Comparison of ENCODE assay signal across 18 cellular contexts in the genomic region with DNA sequence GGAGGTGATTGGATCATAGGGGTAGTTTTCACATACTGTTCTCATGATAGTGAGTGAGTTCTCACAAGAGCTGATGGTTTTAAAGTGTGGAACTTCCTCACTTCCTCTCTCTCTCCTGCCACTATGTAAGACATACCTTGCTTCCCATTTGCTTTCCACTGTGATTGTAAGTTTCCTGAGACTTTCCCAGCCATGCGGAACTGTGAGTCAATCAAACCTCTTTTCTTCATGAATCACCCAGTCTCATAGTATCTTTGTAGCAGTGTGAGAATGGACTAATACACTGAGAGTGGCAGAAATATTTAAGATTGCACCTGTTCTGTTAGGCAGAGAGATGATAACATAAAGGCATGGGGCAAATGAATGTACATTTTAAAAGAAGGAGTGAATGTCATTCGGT.
DNase-seq lines count a peak whose midpoint lies in the region; ATAC-seq and TF ChIP-seq lines count a peak whose summit lies in the region.
"Had no signal": no experiment of that assay in that cellular context is flagged by ENCODE, and none has a peak within 500 bp of the region (broad histone marks: within the 10 kb centered on the region; RNA-seq: fewer than 3 reads in every experiment).

No MANE protein-coding gene starts in this region.

- no peaks in the 10 kb centered on the region for H3F3A ChIP-seq in PC-3 (ENCODE audit: low read length, unreplicated experiment)

- no TSS peak for BruUV-seq in PC-3 (replicated peaks; lab: Mats Ljungman, UMichigan)

- intact Hi-C loops in PC-3 (cut with micrococcal nuclease): no loop called here

- no peaks in the 10 kb centered on the region for H3K4me1 ChIP-seq in PC-3 (ENCODE audit: insufficient read depth, low read length)
- H3K4me1 ChIP-seq: BE2C had no signal

- H3K4me2 ChIP-seq in PC-3 (ENCODE audit: low read length): no peak overlapping the region

- no peaks in the 10 kb centered on the region for H3K27me3 ChIP-seq in PC-3 (ENCODE audit: low read length)
- H3K27me3 ChIP-seq in kidney epithelial cell (ENCODE audit: control insufficient read depth, insufficient read depth, low read length): no peaks in the 10 kb centered on the region
- H3K27me3 ChIP-seq: BE2C had no signal

- ATAC-seq in PC-3: no peak
- ATAC-seq in HG03045 (IDR thresholded peaks at IDR 0.05; ENCODE audit: unreplicated experiment): no peak
- ATAC-seq: HepG2, Panc1 had no signal

- H3K9me3 ChIP-seq in PC-3 (ENCODE audit: low read length): no peaks in the 10 kb centered on the region
- H3K9me3 ChIP-seq: BE2C had no signal

- no peaks in the 10 kb centered on the region for H3K79me2 ChIP-seq in PC-3 (ENCODE audit: low read length)

- H3K4me3 ChIP-seq in PC-3 (ENCODE audit: low read length): no peak overlapping the region
- no peak overlapping the region for H3K4me3 ChIP-seq in kidney epithelial cell (ENCODE audit: low read depth, low read length)
- H3K4me3 ChIP-seq: GM23248 had no signal

- H2AFZ ChIP-seq in PC-3 (ENCODE audit: low read length): no peak overlapping the region
- H2AFZ ChIP-seq: GM23248 had no signal

- TF ChIP-seq CTCF in PC-3 (conservative IDR thresholded peaks at IDR 0.05; ENCODE audit: low read depth, low read length): no peak
- no peak for TF ChIP-seq CTCF in kidney epithelial cell (IDR thresholded peaks at IDR 0.05; ENCODE audit: insufficient read depth, low read length, poor library complexity, severe bottlenecking)
- no peak for TF ChIP-seq CTCF in GM20000 (IDR thresholded peaks at IDR 0.05; ENCODE audit: extremely low read depth, missing control alignments)

- H3K36me3 ChIP-seq in PC-3 (ENCODE audit: low read depth, low read length): no peaks in the 10 kb centered on the region
- no peaks in the 10 kb centered on the region for H3K36me3 ChIP-seq in kidney epithelial cell (ENCODE audit: control insufficient read depth, insufficient read depth, low read length)
- H3K36me3 ChIP-seq: BE2C had no signal

- H4K20me1 ChIP-seq in PC-3 (ENCODE audit: low read length): no peaks in the 10 kb centered on the region

- no peaks in the 10 kb centered on the region for H3K9me2 ChIP-seq in PC-3 (replicated peaks; ENCODE audit: low read length)

- no peak overlapping the region for H3K9ac ChIP-seq in PC-3 (ENCODE audit: low read length)
- H3K9ac ChIP-seq: GM23248 had no signal

- H3K27ac ChIP-seq in PC-3 (ENCODE audit: low read length): no peak overlapping the region
- H3K27ac ChIP-seq: GM23248 had no signal

- CTCF ChIA-PET in PC-3 (lab: Charles Lee): no interaction called here

- peak; percentile 1 for DNase-seq in PC-3
- peak; percentile 32 for DNase-seq in astrocyte of the hippocampus (ENCODE audit: low read depth, low spot score)
- DNase-seq in kidney epithelial cell (ENCODE audit: low read depth): peak; percentile 82
- no peak for DNase-seq in NCI-H146 (lab: John Stamatoyannopoulos, UW)
- DNase-seq in NOMO-1 treated with dmso at 0.1 percent for 144 hours (lab: John Stamatoyannopoulos, UW; ENCODE audit: unreplicated experiment): no peak
- DNase-seq in GM20000 (ENCODE audit: low spot score): no peak
- DNase-seq: BE2C; CD4-positive, alpha-beta T cell; HCEC 1CT; KG1; NCI-H1048; NCI-H2081 treated with DMSO at 0.1 percent for 48 hours; NCI-H524; SIG-M5 had no signal

- POLR2A ChIA-PET in PC-3 (lab: Charles Lee; ENCODE audit: unreplicated experiment): no interaction called here

Comparison
In these comparisons a context has a peak if more than half of its experiments do, and no peak if none do; other contexts are left out.
1. DNase-seq: peak in PC-3 (single experiment), astrocyte of the hippocampus (single experiment) and kidney epithelial cell (single experiment); none in NCI-H146 (single experiment), NOMO-1 treated with dmso at 0.1 percent for 144 hours (single experiment) and GM20000 (single experiment).